In the genomic region with DNA sequence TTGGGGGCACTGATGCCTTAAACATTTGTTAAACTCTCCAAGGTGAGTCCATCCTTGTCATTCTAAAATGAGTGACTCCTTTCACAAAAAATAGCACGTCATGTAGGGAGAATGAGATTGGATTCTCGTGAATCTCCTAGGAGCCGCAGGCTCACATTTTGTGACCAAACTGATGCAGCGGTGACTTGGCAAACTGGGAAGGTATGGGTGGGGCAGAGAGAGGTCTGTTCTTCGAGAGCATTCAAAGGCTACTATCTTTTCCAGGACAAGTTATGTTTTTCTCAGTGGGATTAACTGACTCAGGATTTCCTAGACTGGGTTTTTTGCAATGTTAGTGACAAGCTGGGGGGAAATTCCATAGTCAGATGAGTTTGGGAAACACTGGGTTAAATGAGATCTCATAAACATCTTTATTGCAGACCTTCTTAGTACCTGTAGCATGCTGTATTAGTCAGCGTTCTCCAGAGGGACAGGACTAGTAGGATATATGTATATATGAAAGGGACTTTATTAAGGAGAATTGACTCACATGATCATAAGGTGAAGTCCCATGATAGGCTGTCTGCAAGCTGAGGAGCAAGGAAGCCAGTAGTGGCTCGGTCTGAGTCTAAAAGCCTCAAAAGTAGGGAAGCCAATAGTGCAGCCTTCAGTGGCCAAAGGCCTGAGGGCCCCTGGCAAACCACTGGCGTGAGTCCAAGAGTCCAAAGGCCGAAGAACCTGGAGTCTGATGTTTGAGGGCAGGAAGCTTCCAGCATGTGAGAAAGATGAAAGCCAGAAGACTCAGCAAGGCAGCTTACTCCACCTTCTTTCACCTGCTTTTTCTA, we compare ENCODE assay signal across 2 cellular contexts.
TF ChIP-seq lines count a peak whose summit lies in the region.

No MANE protein-coding gene starts in this region.

TF ChIP-seq in GM23338, 12 proteins besides CTCF, POLR2A, EP300 and RAD21 (continued from another document):
- TF ChIP-seq, protein P1, sequence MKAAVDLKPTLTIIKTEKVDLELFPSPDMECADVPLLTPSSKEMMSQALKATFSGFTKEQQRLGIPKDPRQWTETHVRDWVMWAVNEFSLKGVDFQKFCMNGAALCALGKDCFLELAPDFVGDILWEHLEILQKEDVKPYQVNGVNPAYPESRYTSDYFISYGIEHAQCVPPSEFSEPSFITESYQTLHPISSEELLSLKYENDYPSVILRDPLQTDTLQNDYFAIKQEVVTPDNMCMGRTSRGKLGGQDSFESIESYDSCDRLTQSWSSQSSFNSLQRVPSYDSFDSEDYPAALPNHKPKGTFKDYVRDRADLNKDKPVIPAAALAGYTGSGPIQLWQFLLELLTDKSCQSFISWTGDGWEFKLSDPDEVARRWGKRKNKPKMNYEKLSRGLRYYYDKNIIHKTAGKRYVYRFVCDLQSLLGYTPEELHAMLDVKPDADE (IDR thresholded peaks at IDR 0.05) = no peak
TF ChIP-seq in GM23338: peak in this region for 0.

TF ChIP-seq in HepG2, 621 proteins besides CTCF, POLR2A, EP300 and RAD21 (continued from another document and continues in another):
- TF ChIP-seq, protein P2, sequence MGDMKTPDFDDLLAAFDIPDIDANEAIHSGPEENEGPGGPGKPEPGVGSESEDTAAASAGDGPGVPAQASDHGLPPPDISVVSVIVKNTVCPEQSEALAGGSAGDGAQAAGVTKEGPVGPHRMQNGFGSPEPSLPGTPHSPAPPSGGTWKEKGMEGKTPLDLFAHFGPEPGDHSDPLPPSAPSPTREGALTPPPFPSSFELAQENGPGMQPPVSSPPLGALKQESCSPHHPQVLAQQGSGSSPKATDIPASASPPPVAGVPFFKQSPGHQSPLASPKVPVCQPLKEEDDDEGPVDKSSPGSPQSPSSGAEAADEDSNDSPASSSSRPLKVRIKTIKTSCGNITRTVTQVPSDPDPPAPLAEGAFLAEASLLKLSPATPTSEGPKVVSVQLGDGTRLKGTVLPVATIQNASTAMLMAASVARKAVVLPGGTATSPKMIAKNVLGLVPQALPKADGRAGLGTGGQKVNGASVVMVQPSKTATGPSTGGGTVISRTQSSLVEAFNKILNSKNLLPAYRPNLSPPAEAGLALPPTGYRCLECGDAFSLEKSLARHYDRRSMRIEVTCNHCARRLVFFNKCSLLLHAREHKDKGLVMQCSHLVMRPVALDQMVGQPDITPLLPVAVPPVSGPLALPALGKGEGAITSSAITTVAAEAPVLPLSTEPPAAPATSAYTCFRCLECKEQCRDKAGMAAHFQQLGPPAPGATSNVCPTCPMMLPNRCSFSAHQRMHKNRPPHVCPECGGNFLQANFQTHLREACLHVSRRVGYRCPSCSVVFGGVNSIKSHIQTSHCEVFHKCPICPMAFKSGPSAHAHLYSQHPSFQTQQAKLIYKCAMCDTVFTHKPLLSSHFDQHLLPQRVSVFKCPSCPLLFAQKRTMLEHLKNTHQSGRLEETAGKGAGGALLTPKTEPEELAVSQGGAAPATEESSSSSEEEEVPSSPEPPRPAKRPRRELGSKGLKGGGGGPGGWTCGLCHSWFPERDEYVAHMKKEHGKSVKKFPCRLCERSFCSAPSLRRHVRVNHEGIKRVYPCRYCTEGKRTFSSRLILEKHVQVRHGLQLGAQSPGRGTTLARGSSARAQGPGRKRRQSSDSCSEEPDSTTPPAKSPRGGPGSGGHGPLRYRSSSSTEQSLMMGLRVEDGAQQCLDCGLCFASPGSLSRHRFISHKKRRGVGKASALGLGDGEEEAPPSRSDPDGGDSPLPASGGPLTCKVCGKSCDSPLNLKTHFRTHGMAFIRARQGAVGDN (CRISPR knock-in tag; IDR thresholded peaks at IDR 0.05) = peak; percentile 55
- TF ChIP-seq ZMYM4 (CRISPR knock-in tag; IDR thresholded peaks at IDR 0.05) (0 out of 2 replicates have a peak, but pooled peaks have one; percentile 38), ZFP90 (CRISPR knock-in tag; IDR thresholded peaks at IDR 0.05; ENCODE audit: borderline replicate concordance) (no peak), ZNF776 (CRISPR knock-in tag; IDR thresholded peaks at IDR 0.05) (no peak), DMAP1 (CRISPR knock-in tag; IDR thresholded peaks at IDR 0.05) (no peak; the same call in 1 of the 2 replicates), ZNF841 (CRISPR knock-in tag; IDR thresholded peaks at IDR 0.05; ENCODE audit: borderline replicate concordance) (no peak), THYN1 (CRISPR knock-in tag; IDR thresholded peaks at IDR 0.05; ENCODE audit: borderline replicate concordance, low read depth) (no peak), TEAD3 (CRISPR knock-in tag; optimal IDR thresholded peaks at IDR 0.05; ENCODE audit: borderline replicate concordance) (peak; percentile 29), FOXK1 (CRISPR knock-in tag; IDR thresholded peaks at IDR 0.05; ENCODE audit: borderline replicate concordance, low read depth) (0 out of 2 replicates have a peak, but pooled peaks have one; percentile 32), ZSCAN30 (CRISPR knock-in tag; IDR thresholded peaks at IDR 0.05) (no peak), ONECUT2 (CRISPR knock-in tag; IDR thresholded peaks at IDR 0.05) (no peak), RARA (CRISPR knock-in tag; IDR thresholded peaks at IDR 0.05) (peak; percentile 46; the same call in 1 of the 2 replicates), REXO4 (CRISPR knock-in tag; IDR thresholded peaks at IDR 0.05; ENCODE audit: borderline replicate concordance) (no peak), ZFX (CRISPR knock-in tag; IDR thresholded peaks at IDR 0.05; ENCODE audit: low read depth) (no peak), PAX8 (CRISPR knock-in tag; IDR thresholded peaks at IDR 0.05; ENCODE audit: borderline replicate concordance) (no peak), PHF21A (CRISPR knock-in tag; IDR thresholded peaks at IDR 0.05) (no peak), ZBTB20 (CRISPR knock-in tag; IDR thresholded peaks at IDR 0.05; ENCODE audit: borderline replicate concordance, low read depth) (no peak), HNF4G (IDR thresholded peaks at IDR 0.05; ENCODE audit: borderline replicate concordance, low read depth, low read length) (peak; percentile 83), HNF4G (CRISPR knock-in tag; IDR thresholded peaks at IDR 0.05; ENCODE audit: borderline replicate concordance, low read depth) (peak; percentile 56; the same call in 1 of the 2 replicates), ZNF496 (CRISPR knock-in tag; IDR thresholded peaks at IDR 0.05; ENCODE audit: insufficient replicate concordance) (no peak), MAZ (IDR thresholded peaks at IDR 0.05; ENCODE audit: borderline replicate concordance, low read depth, low read length) (no peak), MAZ (CRISPR knock-in tag; IDR thresholded peaks at IDR 0.05; ENCODE audit: low read depth) (no peak), MED8 (CRISPR knock-in tag; IDR thresholded peaks at IDR 0.05; ENCODE audit: insufficient replicate concordance) (no peak), ZNF337 (CRISPR knock-in tag; IDR thresholded peaks at IDR 0.05; ENCODE audit: borderline replicate concordance, low read depth) (no peak), NR2F6 (IDR thresholded peaks at IDR 0.05) (no peak), NR2F6 (CRISPR knock-in tag; IDR thresholded peaks at IDR 0.05) (0 out of 2 replicates have a peak, but pooled peaks have one; percentile 17), GATAD2A (CRISPR knock-in tag; IDR thresholded peaks at IDR 0.05) (peak; percentile 65), ZNF530 (CRISPR knock-in tag; IDR thresholded peaks at IDR 0.05; ENCODE audit: low read depth) (no peak), KLF6 (CRISPR knock-in tag; IDR thresholded peaks at IDR 0.05) (0 out of 2 replicates have a peak, but pooled peaks have one; percentile 28), POLR2AphosphoS2 (IDR thresholded peaks at IDR 0.05; ENCODE audit: low read depth, low read length) (no peak), PCBP1 (IDR thresholded peaks at IDR 0.05; ENCODE audit: borderline replicate concordance, low read depth, low read length) (no peak), NBN (conservative IDR thresholded peaks at IDR 0.05) (no peak), HDAC1 (CRISPR knock-in tag; IDR thresholded peaks at IDR 0.05) (no peak), KAT8 (CRISPR knock-in tag; IDR thresholded peaks at IDR 0.05) (peak; percentile 52; the same call in 1 of the 2 replicates)
- TF ChIP-seq, protein P3, sequence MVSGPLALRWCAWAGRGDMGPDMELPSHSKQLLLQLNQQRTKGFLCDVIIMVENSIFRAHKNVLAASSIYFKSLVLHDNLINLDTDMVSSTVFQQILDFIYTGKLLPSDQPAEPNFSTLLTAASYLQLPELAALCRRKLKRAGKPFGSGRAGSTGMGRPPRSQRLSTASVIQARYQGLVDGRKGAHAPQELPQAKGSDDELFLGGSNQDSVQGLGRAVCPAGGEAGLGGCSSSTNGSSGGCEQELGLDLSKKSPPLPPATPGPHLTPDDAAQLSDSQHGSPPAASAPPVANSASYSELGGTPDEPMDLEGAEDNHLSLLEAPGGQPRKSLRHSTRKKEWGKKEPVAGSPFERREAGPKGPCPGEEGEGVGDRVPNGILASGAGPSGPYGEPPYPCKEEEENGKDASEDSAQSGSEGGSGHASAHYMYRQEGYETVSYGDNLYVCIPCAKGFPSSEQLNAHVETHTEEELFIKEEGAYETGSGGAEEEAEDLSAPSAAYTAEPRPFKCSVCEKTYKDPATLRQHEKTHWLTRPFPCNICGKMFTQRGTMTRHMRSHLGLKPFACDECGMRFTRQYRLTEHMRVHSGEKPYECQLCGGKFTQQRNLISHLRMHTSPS (CRISPR knock-in tag; IDR thresholded peaks at IDR 0.05; ENCODE audit: low read depth) = no peak
- TF ChIP-seq, protein P4, sequence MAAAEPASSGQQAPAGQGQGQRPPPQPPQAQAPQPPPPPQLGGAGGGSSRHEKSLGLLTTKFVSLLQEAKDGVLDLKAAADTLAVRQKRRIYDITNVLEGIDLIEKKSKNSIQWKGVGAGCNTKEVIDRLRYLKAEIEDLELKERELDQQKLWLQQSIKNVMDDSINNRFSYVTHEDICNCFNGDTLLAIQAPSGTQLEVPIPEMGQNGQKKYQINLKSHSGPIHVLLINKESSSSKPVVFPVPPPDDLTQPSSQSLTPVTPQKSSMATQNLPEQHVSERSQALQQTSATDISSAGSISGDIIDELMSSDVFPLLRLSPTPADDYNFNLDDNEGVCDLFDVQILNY (CRISPR knock-in tag; conservative IDR thresholded peaks at IDR 0.05) = no peak
- TF ChIP-seq, protein P5, sequence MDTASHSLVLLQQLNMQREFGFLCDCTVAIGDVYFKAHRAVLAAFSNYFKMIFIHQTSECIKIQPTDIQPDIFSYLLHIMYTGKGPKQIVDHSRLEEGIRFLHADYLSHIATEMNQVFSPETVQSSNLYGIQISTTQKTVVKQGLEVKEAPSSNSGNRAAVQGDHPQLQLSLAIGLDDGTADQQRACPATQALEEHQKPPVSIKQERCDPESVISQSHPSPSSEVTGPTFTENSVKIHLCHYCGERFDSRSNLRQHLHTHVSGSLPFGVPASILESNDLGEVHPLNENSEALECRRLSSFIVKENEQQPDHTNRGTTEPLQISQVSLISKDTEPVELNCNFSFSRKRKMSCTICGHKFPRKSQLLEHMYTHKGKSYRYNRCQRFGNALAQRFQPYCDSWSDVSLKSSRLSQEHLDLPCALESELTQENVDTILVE (CRISPR knock-in tag; IDR thresholded peaks at IDR 0.05) = no peak
- TF ChIP-seq, protein P6, sequence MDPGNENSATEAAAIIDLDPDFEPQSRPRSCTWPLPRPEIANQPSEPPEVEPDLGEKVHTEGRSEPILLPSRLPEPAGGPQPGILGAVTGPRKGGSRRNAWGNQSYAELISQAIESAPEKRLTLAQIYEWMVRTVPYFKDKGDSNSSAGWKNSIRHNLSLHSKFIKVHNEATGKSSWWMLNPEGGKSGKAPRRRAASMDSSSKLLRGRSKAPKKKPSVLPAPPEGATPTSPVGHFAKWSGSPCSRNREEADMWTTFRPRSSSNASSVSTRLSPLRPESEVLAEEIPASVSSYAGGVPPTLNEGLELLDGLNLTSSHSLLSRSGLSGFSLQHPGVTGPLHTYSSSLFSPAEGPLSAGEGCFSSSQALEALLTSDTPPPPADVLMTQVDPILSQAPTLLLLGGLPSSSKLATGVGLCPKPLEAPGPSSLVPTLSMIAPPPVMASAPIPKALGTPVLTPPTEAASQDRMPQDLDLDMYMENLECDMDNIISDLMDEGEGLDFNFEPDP (CRISPR knock-in tag; conservative IDR thresholded peaks at IDR 0.05) = no peak
- TF ChIP-seq, protein P7, sequence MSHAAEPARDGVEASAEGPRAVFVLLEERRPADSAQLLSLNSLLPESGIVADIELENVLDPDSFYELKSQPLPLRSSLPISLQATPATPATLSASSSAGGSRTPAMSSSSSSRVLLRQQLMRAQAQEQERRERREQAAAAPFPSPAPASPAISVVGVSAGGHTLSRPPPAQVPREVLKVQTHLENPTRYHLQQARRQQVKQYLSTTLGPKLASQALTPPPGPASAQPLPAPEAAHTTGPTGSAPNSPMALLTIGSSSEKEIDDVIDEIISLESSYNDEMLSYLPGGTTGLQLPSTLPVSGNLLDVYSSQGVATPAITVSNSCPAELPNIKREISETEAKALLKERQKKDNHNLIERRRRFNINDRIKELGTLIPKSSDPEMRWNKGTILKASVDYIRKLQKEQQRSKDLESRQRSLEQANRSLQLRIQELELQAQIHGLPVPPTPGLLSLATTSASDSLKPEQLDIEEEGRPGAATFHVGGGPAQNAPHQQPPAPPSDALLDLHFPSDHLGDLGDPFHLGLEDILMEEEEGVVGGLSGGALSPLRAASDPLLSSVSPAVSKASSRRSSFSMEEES (CRISPR knock-in tag; IDR thresholded peaks at IDR 0.05) = no peak
- TF ChIP-seq, protein P8, sequence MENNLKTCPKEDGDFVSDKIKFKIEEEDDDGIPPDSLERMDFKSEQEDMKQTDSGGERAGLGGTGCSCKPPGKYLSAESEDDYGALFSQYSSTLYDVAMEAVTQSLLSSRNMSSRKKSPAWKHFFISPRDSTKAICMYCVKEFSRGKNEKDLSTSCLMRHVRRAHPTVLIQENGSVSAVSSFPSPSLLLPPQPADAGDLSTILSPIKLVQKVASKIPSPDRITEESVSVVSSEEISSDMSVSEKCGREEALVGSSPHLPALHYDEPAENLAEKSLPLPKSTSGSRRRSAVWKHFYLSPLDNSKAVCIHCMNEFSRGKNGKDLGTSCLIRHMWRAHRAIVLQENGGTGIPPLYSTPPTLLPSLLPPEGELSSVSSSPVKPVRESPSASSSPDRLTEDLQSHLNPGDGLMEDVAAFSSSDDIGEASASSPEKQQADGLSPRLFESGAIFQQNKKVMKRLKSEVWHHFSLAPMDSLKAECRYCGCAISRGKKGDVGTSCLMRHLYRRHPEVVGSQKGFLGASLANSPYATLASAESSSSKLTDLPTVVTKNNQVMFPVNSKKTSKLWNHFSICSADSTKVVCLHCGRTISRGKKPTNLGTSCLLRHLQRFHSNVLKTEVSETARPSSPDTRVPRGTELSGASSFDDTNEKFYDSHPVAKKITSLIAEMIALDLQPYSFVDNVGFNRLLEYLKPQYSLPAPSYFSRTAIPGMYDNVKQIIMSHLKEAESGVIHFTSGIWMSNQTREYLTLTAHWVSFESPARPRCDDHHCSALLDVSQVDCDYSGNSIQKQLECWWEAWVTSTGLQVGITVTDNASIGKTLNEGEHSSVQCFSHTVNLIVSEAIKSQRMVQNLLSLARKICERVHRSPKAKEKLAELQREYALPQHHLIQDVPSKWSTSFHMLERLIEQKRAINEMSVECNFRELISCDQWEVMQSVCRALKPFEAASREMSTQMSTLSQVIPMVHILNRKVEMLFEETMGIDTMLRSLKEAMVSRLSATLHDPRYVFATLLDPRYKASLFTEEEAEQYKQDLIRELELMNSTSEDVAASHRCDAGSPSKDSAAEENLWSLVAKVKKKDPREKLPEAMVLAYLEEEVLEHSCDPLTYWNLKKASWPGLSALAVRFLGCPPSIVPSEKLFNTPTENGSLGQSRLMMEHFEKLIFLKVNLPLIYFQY (CRISPR knock-in tag; IDR thresholded peaks at IDR 0.05; ENCODE audit: borderline replicate concordance) = no peak
- TF ChIP-seq, protein P9, sequence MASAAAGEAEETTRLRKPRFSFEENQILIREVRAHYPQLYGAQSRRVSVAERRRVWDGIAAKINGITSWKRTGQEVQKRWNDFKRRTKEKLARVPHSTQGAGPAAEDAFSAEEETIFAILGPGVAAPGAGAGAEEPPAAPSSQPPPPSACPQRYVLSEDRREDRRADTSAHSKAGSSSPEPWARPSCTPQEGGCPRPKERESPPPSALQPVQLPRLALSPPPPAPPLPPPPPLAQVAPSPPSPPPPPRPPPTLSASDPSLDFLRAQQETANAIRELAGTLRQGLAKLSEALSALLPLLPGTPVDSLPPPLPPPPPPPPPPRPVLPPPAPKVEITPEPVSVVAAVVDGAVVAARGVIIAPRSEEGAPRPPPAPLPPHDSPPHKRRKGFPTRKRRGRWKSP (CRISPR knock-in tag; IDR thresholded peaks at IDR 0.05) = no peak
